2 cellular contexts compared by ENCODE assay signal in genomic region chrX:119895843-119896326, GRCh38.
TF ChIP-seq lines count a peak whose summit lies in the region.

Gene AKAP14, plus strand, starts transcription at chrX:119895893. Its CDS starts 7,331 bp downstream, at chrX:119903224.

TF ChIP-seq in A549, 52 proteins besides CTCF, POLR2A, EP300 and RAD21:
- TF ChIP-seq FOXS1 (CRISPR knock-in tag; IDR thresholded peaks at IDR 0.05) (no peak), ZSCAN20 (CRISPR knock-in tag; IDR thresholded peaks at IDR 0.05) (no peak), CBX8 (IDR thresholded peaks at IDR 0.05) (no peak), ESRRA (IDR thresholded peaks at IDR 0.05; ENCODE audit: borderline replicate concordance, low read length) (no peak), HMGXB4 (CRISPR knock-in tag; IDR thresholded peaks at IDR 0.05; ENCODE audit: borderline replicate concordance) (no peak), HOXB5 (CRISPR knock-in tag; IDR thresholded peaks at IDR 0.05) (no peak), NFE2L2 (conservative IDR thresholded peaks at IDR 0.05; ENCODE audit: low read length) (no peak), CHD4 (IDR thresholded peaks at IDR 0.05; ENCODE audit: borderline replicate concordance) (no peak), RARB (CRISPR knock-in tag; IDR thresholded peaks at IDR 0.05) (no peak), HEYL (CRISPR knock-in tag; IDR thresholded peaks at IDR 0.05) (no peak), ZNF302 (CRISPR knock-in tag; IDR thresholded peaks at IDR 0.05) (no peak), MAZ (IDR thresholded peaks at IDR 0.05; ENCODE audit: borderline replicate concordance, low read depth, low read length) (no peak), MAX (IDR thresholded peaks at IDR 0.05) (no peak), POLR2AphosphoS2 (conservative IDR thresholded peaks at IDR 0.05; ENCODE audit: low read length) (no peak), FOSL2 (IDR thresholded peaks at IDR 0.05) (no peak), FOSL2 (CRISPR knock-in tag; IDR thresholded peaks at IDR 0.05) (no peak), SMC3 (IDR thresholded peaks at IDR 0.05) (no peak), BHLHE40 (IDR thresholded peaks at IDR 0.05; ENCODE audit: low read depth, low read length) (no peak)
- TF ChIP-seq, protein P1, sequence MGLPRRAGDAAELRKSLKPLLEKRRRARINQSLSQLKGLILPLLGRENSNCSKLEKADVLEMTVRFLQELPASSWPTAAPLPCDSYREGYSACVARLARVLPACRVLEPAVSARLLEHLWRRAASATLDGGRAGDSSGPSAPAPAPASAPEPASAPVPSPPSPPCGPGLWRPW (IDR thresholded peaks at IDR 0.05), result no peak
- TF ChIP-seq, protein P2, sequence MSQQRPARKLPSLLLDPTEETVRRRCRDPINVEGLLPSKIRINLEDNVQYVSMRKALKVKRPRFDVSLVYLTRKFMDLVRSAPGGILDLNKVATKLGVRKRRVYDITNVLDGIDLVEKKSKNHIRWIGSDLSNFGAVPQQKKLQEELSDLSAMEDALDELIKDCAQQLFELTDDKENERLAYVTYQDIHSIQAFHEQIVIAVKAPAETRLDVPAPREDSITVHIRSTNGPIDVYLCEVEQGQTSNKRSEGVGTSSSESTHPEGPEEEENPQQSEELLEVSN (IDR thresholded peaks at IDR 0.05; ENCODE audit: borderline replicate concordance, low read depth), result no peak
- TF ChIP-seq, protein P3, sequence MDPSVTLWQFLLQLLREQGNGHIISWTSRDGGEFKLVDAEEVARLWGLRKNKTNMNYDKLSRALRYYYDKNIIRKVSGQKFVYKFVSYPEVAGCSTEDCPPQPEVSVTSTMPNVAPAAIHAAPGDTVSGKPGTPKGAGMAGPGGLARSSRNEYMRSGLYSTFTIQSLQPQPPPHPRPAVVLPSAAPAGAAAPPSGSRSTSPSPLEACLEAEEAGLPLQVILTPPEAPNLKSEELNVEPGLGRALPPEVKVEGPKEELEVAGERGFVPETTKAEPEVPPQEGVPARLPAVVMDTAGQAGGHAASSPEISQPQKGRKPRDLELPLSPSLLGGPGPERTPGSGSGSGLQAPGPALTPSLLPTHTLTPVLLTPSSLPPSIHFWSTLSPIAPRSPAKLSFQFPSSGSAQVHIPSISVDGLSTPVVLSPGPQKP (IDR thresholded peaks at IDR 0.05; ENCODE audit: low read depth, low read length), result no peak

TF ChIP-seq in H1, 55 proteins besides CTCF, POLR2A, EP300 and RAD21:
- TF ChIP-seq HDAC2 (IDR thresholded peaks at IDR 0.05; ENCODE audit: borderline replicate concordance in 1 of 2, low read depth in 2 of 2, low read length in 2 of 2) (no peak), MAFK (IDR thresholded peaks at IDR 0.05; ENCODE audit: low read depth, low read length) (no peak), CEBPB (IDR thresholded peaks at IDR 0.05; ENCODE audit: low read depth, low read length) (no peak), SIRT6 (IDR thresholded peaks at IDR 0.05; ENCODE audit: low read length) (no peak), SIN3A (conservative IDR thresholded peaks at IDR 0.05 in 1 of 2, IDR thresholded peaks at IDR 0.05 in 1 of 2; ENCODE audit: low read depth in 1 of 2, low read length in 2 of 2) (no peak), ATF2 (IDR thresholded peaks at IDR 0.05; ENCODE audit: low read length) (no peak), BRCA1 (IDR thresholded peaks at IDR 0.05; ENCODE audit: low read depth, low read length) (no peak), YY1 (IDR thresholded peaks at IDR 0.05; ENCODE audit: low read depth, low read length) (no peak), SUZ12 (IDR thresholded peaks at IDR 0.05; ENCODE audit: low read length) (no peak), PHF8 (conservative IDR thresholded peaks at IDR 0.05; ENCODE audit: low read depth, low read length) (no peak), EZH2 (IDR thresholded peaks at IDR 0.05; ENCODE audit: low read depth, low read length, severe bottlenecking) (no peak), CBX8 (IDR thresholded peaks at IDR 0.05; ENCODE audit: borderline replicate concordance, low read depth, low read length) (no peak), CTBP2 (IDR thresholded peaks at IDR 0.05; ENCODE audit: borderline replicate concordance, insufficient read depth, insufficient read length, low read length) (no peak), TBP (IDR thresholded peaks at IDR 0.05; ENCODE audit: low read depth, low read length) (no peak), CREB1 (IDR thresholded peaks at IDR 0.05) (no peak), JUND (IDR thresholded peaks at IDR 0.05; ENCODE audit: low read length) (no peak), SIX5 (IDR thresholded peaks at IDR 0.05; ENCODE audit: low read depth, low read length) (no peak), POLR2AphosphoS5 (IDR thresholded peaks at IDR 0.05; ENCODE audit: low read depth, low read length) (no peak), RNF2 (IDR thresholded peaks at IDR 0.05; ENCODE audit: borderline replicate concordance, low read depth, low read length, missing control alignments, poor library complexity, severe bottlenecking) (no peak), CHD2 (IDR thresholded peaks at IDR 0.05; ENCODE audit: low read length) (no peak)
